Comparison of ENCODE assay signal across 24 cellular contexts in the genomic region with DNA sequence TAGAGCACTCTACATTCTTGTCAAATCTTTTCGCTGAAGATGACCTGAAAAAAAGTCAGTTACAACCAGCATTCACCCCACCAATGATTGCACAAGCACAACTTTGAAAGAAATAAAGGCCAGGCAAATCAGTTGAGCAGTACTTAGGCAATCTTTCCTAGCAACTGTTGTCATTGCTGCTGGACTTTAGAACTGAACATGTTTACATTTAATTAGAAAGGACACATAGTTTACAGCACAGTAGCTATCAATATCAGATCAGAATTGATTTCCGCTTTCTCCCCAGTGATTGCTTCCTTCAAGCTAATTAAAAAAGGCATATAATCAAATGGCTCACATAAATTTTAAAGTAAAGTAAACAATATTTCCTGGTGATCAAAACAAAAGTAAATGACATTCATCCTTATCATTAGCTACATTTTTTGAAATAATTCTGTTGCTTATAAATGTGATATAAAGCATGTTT.
DNase-seq lines count a peak whose midpoint lies in the region; FAIRE-seq and TF ChIP-seq lines count a peak whose summit lies in the region.
"Had no signal": no experiment of that assay in that cellular context is flagged by ENCODE, and none has a peak within 500 bp of the region (broad histone marks: within the 10 kb centered on the region; RNA-seq: fewer than 3 reads in every experiment).

No MANE protein-coding gene starts in this region.

- FAIRE-seq in urothelium cell line (lab: Jason Lieb, UNC): no peak
- FAIRE-seq: keratinocyte had no signal

- intact Hi-C loops in colonic mucosa (cut with DNase I): no loop called here
- intact Hi-C loops in testis (cut with DNase I; ENCODE audit: low total_unique reads): no loop called here

- TF ChIP-seq CTCF in colonic mucosa (IDR thresholded peaks at IDR 0.05): no peak
- no peak for TF ChIP-seq CTCF in liver (IDR thresholded peaks at IDR 0.05; ENCODE audit: low read depth, low read length, missing input control)
- TF ChIP-seq CTCF in mesothelial cell of epicardium (IDR thresholded peaks at IDR 0.05; ENCODE audit: unreplicated experiment): no peak
- no peak for TF ChIP-seq CTCF in testis (IDR thresholded peaks at IDR 0.05)

- WGBS in liver: 29% methylated on average over 2 of the region's 2 CpGs
- 84 to 85% methylated on average over 2 of the region's 2 CpGs for WGBS in testis, 2 donors

- peaks cover 20% of the 10 kb centered on the region for H3K36me3 Mint-ChIP-seq in mesothelial cell of epicardium

- H3K9ac ChIP-seq in colonic mucosa (ENCODE audit: low read depth in 2 of 2, low read length in 2 of 2) (no peak overlapping the region), liver (ENCODE audit: low read depth in 1 of 2, low read length in 2 of 2) (peak overlapping the region in 1 of 2 donors; percentile 6)
- H3K9ac ChIP-seq: BLaER1 treated with 17β-estradiol and CSF1 and Interleukin-3, amounts not matched to agents 10 nM and 100 nM had no signal

- no peak overlapping the region for H3K4me3 Mint-ChIP-seq in mesothelial cell of epicardium
- H3K4me3 Mint-ChIP-seq: central memory CD8-positive, alpha-beta T cell; stimulated activated naive CD8-positive, alpha-beta T cell treated with anti-CD3 and anti-CD28 coated beads, Interleukin-15, Interleukin-2, amounts not matched to agents 100 ng/mL and 50 ng/mL, for 24 hours had no signal

- H3K27ac ChIP-seq in colonic mucosa: peak overlapping the region; percentile 48
- peak overlapping the region; percentile 82 for H3K27ac ChIP-seq in liver (ENCODE audit: low read depth in 1 of 2, low read length in 2 of 2)
- no peak overlapping the region for H3K27ac ChIP-seq in testis
- H3K27ac ChIP-seq: BLaER1 treated with 17β-estradiol and CSF1 and Interleukin-3, amounts not matched to agents 10 nM and 100 nM; HL-60; WERI-Rb-1 had no signal

- peaks cover 16% of the 10 kb centered on the region for H3K4me1 Mint-ChIP-seq in mesothelial cell of epicardium
- H3K4me1 Mint-ChIP-seq: central memory CD8-positive, alpha-beta T cell had no signal

- no peaks in the 10 kb centered on the region for H3K27me3 Mint-ChIP-seq in mesothelial cell of epicardium (ENCODE audit: low read depth)
- H3K27me3 Mint-ChIP-seq: central memory CD8-positive, alpha-beta T cell; stimulated activated naive CD8-positive, alpha-beta T cell treated with anti-CD3 and anti-CD28 coated beads, Interleukin-15, Interleukin-2, amounts not matched to agents 100 ng/mL and 50 ng/mL, for 24 hours had no signal

- peaks cover 24% of the 10 kb centered on the region for H3K9me3 Mint-ChIP-seq in mesothelial cell of epicardium

- no peak overlapping the region for H3K27ac Mint-ChIP-seq in mesothelial cell of epicardium
- H3K27ac Mint-ChIP-seq: stimulated activated naive CD8-positive, alpha-beta T cell treated with anti-CD3 and anti-CD28 coated beads, Interleukin-15, Interleukin-2, amounts not matched to agents 100 ng/mL and 50 ng/mL, for 24 hours had no signal

- H3K9me3 ChIP-seq in colonic mucosa (no peaks in the 10 kb centered on the region), liver (ENCODE audit: control insufficient read depth in 4 of 4, low read length in 3 of 4) (peaks cover 0 to 7% (median 0%) of the 10 kb centered on the region in 4 donors), testis (no peaks in the 10 kb centered on the region)

- TF ChIP-seq RAD21 in liver (IDR thresholded peaks at IDR 0.05): peak; percentile 66 to 72

- no peak overlapping the region for H3K4me3 ChIP-seq in colonic mucosa
- H3K4me3 ChIP-seq in liver (ENCODE audit: low read depth in 1 of 3, low read length in 3 of 3): no peak overlapping the region
- no peak overlapping the region for H3K4me3 ChIP-seq in testis
- H3K4me3 ChIP-seq: BLaER1 treated with 17β-estradiol and CSF1 and Interleukin-3, amounts not matched to agents 10 nM and 100 nM had no signal

- H3K4me1 ChIP-seq in colonic mucosa: no peaks in the 10 kb centered on the region
- peaks cover 4 to 24% (median 12%) of the 10 kb centered on the region in 4 donors for H3K4me1 ChIP-seq in liver (ENCODE audit: control insufficient read depth in 4 of 4, insufficient read depth in 4 of 4, low read length in 3 of 4)
- no peaks in the 10 kb centered on the region for H3K4me1 ChIP-seq in testis
- H3K4me1 ChIP-seq: BLaER1 treated with 17β-estradiol and CSF1 and Interleukin-3, amounts not matched to agents 10 nM and 100 nM had no signal

- peak; percentile 8 for DNase-seq in SIG-M5 treated with dmso at 0.1 percent for 504 hours (lab: John Stamatoyannopoulos, UW; ENCODE audit: unreplicated experiment)
- no peak for DNase-seq in SIG-M5 (lab: John Stamatoyannopoulos, UW)
- DNase-seq in colonic mucosa: peak; percentile 27
- DNase-seq in urothelium cell line (ENCODE audit: low spot score): no peak
- DNase-seq in mesothelial cell of epicardium (ENCODE audit: low spot score in 2 of 2, unreplicated experiment in 2 of 2): no peak
- no peak for DNase-seq in testis
- no peak for DNase-seq in NCI-H187 (lab: John Stamatoyannopoulos, UW)
- DNase-seq: activated CD4-positive, alpha-beta T cell treated with anti-CD3 and anti-CD28 coated beads, Interleukin-2, amount 50 U/mL, for 48 hours; activated T-cell treated with anti-CD3 and anti-CD28 coated beads for 4 hours; DMS 273 treated with DMSO at 0.1 percent for 48 hours; effector CD8-positive, alpha-beta T cell; hypothalamus; KG1; NCI-H1092 treated with DMSO at 0.1 percent for 48 hours; NCI-H2107; stimulated activated CD4-positive, alpha-beta T cell treated with anti-CD3 and anti-CD28 coated beads, Interleukin-2, amount 100 ng/mL, for 48 hours; T-helper 2 cell; WERI-Rb-1 had no signal

- no peaks in the 10 kb centered on the region for H3K36me3 ChIP-seq in colonic mucosa
- no peaks in the 10 kb centered on the region for H3K36me3 ChIP-seq in liver (ENCODE audit: control insufficient read depth in 4 of 4, insufficient read depth in 3 of 4, low read depth in 1 of 4, low read length in 3 of 4)
- no peaks in the 10 kb centered on the region for H3K36me3 ChIP-seq in testis (ENCODE audit: low read depth, missing control alignments)
- H3K36me3 ChIP-seq: BLaER1 treated with 17β-estradiol and CSF1 and Interleukin-3, amounts not matched to agents 10 nM and 100 nM; WERI-Rb-1 had no signal

- no peak for TF ChIP-seq POLR2A in testis (IDR thresholded peaks at IDR 0.05)

- H3K27me3 ChIP-seq in colonic mucosa (no peaks in the 10 kb centered on the region), liver (ENCODE audit: control insufficient read depth in 4 of 4, insufficient read depth in 4 of 4, low read length in 3 of 4) (no peaks in the 10 kb centered on the region), testis (no peaks in the 10 kb centered on the region)
- H3K27me3 ChIP-seq: BLaER1 treated with 17β-estradiol and CSF1 and Interleukin-3, amounts not matched to agents 10 nM and 100 nM had no signal

TF ChIP-seq in liver, 16 proteins besides CTCF, POLR2A, EP300 and RAD21 (continues in another document):
- TF ChIP-seq, protein P1, sequence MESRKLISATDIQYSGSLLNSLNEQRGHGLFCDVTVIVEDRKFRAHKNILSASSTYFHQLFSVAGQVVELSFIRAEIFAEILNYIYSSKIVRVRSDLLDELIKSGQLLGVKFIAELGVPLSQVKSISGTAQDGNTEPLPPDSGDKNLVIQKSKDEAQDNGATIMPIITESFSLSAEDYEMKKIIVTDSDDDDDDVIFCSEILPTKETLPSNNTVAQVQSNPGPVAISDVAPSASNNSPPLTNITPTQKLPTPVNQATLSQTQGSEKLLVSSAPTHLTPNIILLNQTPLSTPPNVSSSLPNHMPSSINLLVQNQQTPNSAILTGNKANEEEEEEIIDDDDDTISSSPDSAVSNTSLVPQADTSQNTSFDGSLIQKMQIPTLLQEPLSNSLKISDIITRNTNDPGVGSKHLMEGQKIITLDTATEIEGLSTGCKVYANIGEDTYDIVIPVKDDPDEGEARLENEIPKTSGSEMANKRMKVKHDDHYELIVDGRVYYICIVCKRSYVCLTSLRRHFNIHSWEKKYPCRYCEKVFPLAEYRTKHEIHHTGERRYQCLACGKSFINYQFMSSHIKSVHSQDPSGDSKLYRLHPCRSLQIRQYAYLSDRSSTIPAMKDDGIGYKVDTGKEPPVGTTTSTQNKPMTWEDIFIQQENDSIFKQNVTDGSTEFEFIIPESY (IDR thresholded peaks at IDR 0.05): peak; percentile 95
- TF ChIP-seq, protein P2, sequence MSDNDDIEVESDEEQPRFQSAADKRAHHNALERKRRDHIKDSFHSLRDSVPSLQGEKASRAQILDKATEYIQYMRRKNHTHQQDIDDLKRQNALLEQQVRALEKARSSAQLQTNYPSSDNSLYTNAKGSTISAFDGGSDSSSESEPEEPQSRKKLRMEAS (IDR thresholded peaks at IDR 0.05): peak; percentile 70
- peak; percentile 99 for TF ChIP-seq SP1 (IDR thresholded peaks at IDR 0.05)
- peak; percentile 97 for TF ChIP-seq HNF4A (conservative IDR thresholded peaks at IDR 0.05)
- peak in 1 of 2 donors; percentile 16 for TF ChIP-seq GABPA (IDR thresholded peaks at IDR 0.05 in 1 of 2, conservative IDR thresholded peaks at IDR 0.05 in 1 of 2)
- peak; percentile 85 for TF ChIP-seq FOXA1 (IDR thresholded peaks at IDR 0.05)
- TF ChIP-seq NR2F2 (IDR thresholded peaks at IDR 0.05): peak; percentile 38
- TF ChIP-seq YY1 (IDR thresholded peaks at IDR 0.05): peak; percentile 77
- TF ChIP-seq FOXA2 (IDR thresholded peaks at IDR 0.05): peak; percentile 97
- TF ChIP-seq RXRA (IDR thresholded peaks at IDR 0.05): peak; percentile 95
- TF ChIP-seq, protein P3, sequence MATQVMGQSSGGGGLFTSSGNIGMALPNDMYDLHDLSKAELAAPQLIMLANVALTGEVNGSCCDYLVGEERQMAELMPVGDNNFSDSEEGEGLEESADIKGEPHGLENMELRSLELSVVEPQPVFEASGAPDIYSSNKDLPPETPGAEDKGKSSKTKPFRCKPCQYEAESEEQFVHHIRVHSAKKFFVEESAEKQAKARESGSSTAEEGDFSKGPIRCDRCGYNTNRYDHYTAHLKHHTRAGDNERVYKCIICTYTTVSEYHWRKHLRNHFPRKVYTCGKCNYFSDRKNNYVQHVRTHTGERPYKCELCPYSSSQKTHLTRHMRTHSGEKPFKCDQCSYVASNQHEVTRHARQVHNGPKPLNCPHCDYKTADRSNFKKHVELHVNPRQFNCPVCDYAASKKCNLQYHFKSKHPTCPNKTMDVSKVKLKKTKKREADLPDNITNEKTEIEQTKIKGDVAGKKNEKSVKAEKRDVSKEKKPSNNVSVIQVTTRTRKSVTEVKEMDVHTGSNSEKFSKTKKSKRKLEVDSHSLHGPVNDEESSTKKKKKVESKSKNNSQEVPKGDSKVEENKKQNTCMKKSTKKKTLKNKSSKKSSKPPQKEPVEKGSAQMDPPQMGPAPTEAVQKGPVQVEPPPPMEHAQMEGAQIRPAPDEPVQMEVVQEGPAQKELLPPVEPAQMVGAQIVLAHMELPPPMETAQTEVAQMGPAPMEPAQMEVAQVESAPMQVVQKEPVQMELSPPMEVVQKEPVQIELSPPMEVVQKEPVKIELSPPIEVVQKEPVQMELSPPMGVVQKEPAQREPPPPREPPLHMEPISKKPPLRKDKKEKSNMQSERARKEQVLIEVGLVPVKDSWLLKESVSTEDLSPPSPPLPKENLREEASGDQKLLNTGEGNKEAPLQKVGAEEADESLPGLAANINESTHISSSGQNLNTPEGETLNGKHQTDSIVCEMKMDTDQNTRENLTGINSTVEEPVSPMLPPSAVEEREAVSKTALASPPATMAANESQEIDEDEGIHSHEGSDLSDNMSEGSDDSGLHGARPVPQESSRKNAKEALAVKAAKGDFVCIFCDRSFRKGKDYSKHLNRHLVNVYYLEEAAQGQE (IDR thresholded peaks at IDR 0.05): peak; percentile 74

Comparison
In these comparisons a context has a peak if more than half of its experiments do, and no peak if none do; other contexts are left out.
1. DNase-seq: peak in SIG-M5 treated with dmso at 0.1 percent for 504 hours (single experiment) and colonic mucosa (single experiment); none in SIG-M5 (single experiment), urothelium cell line (single experiment), mesothelial cell of epicardium (0 of 2), testis (single experiment) and NCI-H187 (0 of 2).
2. H3K27ac ChIP-seq: peak in colonic mucosa (single experiment) and liver (2 of 2); none in testis (0 of 2).